ENCODE assay signal across 11 cellular contexts in the genomic region with DNA sequence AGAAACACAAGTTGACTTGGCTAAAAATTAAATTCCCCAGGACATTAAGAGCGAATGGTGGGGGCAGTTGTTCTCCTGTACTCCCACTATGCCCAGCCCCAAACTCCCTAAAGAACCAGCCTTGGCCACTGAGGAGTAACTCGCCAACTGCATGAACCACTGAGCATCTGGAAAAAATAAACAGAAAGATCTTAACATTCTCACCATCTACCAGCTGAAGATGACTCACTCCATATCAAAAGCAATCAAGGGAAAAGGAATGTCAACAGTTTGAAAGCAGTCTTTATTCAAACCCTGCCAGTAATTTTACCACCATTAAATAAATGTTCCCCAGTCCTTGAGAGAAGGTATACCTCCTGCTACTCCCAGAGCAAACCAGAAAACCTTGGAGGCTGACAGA. TPM values are rescaled to one million over a fixed set of nuclear protein-coding genes. Genes with fewer than 3 reads are reported as not detected.
A peak's percentile ranks its signal among the peaks of the same experiment; 100 is the strongest.
DNase-seq lines count a peak whose midpoint lies in the region; ATAC-seq, FAIRE-seq and TF ChIP-seq lines count a peak whose summit lies in the region.
"Had no signal": no experiment of that assay in that cellular context is flagged by ENCODE, and none has a peak within 500 bp of the region (broad histone marks: within the 10 kb centered on the region; RNA-seq: fewer than 3 reads in every experiment).

No MANE protein-coding gene starts in this region.

- no peaks in the 10 kb centered on the region for H3K4me1 ChIP-seq in A549
- peaks cover 3% of the 10 kb centered on the region for H3K4me1 ChIP-seq in keratinocyte (ENCODE audit: control insufficient read depth, extremely low read depth, insufficient read depth, low read length)
- peaks cover 39% of the 10 kb centered on the region for H3K4me1 ChIP-seq in suprapubic skin

- no peaks in the 10 kb centered on the region for H3K9me3 Mint-ChIP-seq in T-helper 2 cell treated with Interferon-gamma antibody and Interleukin-4, amounts not matched to agents 5 μg/mL and 100 μg/mL, for 36 hours

- H3K9ac ChIP-seq in keratinocyte (ENCODE audit: control insufficient read depth, extremely low read depth, insufficient read depth, low read length): no peak overlapping the region

- H3K36me3 ChIP-seq in keratinocyte (ENCODE audit: control insufficient read depth in 2 of 2, extremely low read depth in 1 of 2, insufficient read depth in 2 of 2, low read length in 2 of 2) (no peaks in the 10 kb centered on the region), suprapubic skin (no peaks in the 10 kb centered on the region)
- H3K36me3 ChIP-seq: BE2C had no signal

- FAIRE-seq in A549 (lab: Jason Lieb, UNC): no peak
- peak; percentile 57 for FAIRE-seq in keratinocyte (lab: Jason Lieb, UNC)

- H3K27me3 Mint-ChIP-seq in T-helper 2 cell treated with Interferon-gamma antibody and Interleukin-4, amounts not matched to agents 5 μg/mL and 100 μg/mL, for 36 hours (ENCODE audit: low read depth): no peaks in the 10 kb centered on the region

- 4% methylated on average over 2 of the region's 2 CpGs for whole genome bisulfite sequencing in A549 (ENCODE audit: missing lambda C conversion rate)
- 47% methylated on average over 2 of the region's 2 CpGs for whole genome bisulfite sequencing in suprapubic skin

- H3K4me1 Mint-ChIP-seq in T-helper 2 cell treated with Interferon-gamma antibody and Interleukin-4, amounts not matched to agents 5 μg/mL and 100 μg/mL, for 36 hours (ENCODE audit: low read depth): no peaks in the 10 kb centered on the region

- no peaks in the 10 kb centered on the region for H4K20me1 ChIP-seq in keratinocyte (ENCODE audit: control insufficient read depth, extremely low read depth, insufficient read depth, low read length)

- dilution Hi-C loops in keratinocyte (cut with MboI; ENCODE audit: extremely low pct_ligation_motif_present, low sequenced_read_pairs): no loop called here

- TF ChIP-seq RAD21 in A549 (conservative IDR thresholded peaks at IDR 0.05 in 1 of 2, IDR thresholded peaks at IDR 0.05 in 1 of 2): no peak

- H3K4me2 ChIP-seq in A549 (peak overlapping the region; percentile 15; the same call in 1 of the 3 replicates), keratinocyte (ENCODE audit: control insufficient read depth, extremely low read depth, insufficient read depth, low read depth, low read length) (no peak overlapping the region)

- no peak for TF ChIP-seq POLR2A in A549 (IDR thresholded peaks at IDR 0.05; ENCODE audit: low read length)
- no peak for TF ChIP-seq POLR2A in suprapubic skin (IDR thresholded peaks at IDR 0.05)
- TF ChIP-seq POLR2A in erythroblast (IDR thresholded peaks at IDR 0.05; ENCODE audit: low read length): no peak

- CTCF ChIA-PET in A549 (lab: Yijun Ruan, JAX): interaction anchor here (2.0 kb wide), 1 partner anchor 8 kb away, joined by 8 read pairs; no protein-coding TSS in a partner anchor

- H3K27me3 ChIP-seq in keratinocyte (ENCODE audit: control insufficient read depth, extremely low read depth, insufficient read depth, low read length) (no peaks in the 10 kb centered on the region), suprapubic skin (no peaks in the 10 kb centered on the region)
- H3K27me3 ChIP-seq: BE2C had no signal

- POLR2A ChIA-PET in A549 (lab: Yijun Ruan, JAX): no interaction called here

- no peak overlapping the region for H3K27ac ChIP-seq in A549
- peak overlapping the region; percentile 80 for H3K27ac ChIP-seq in angular gyrus (ENCODE audit: low read depth, low read length)
- no peak overlapping the region for H3K27ac ChIP-seq in keratinocyte (ENCODE audit: control insufficient read depth, insufficient read depth, low read length)
- H3K27ac ChIP-seq in suprapubic skin: no peak overlapping the region

- TF ChIP-seq EP300 in A549 (IDR thresholded peaks at IDR 0.05) (no peak), suprapubic skin (IDR thresholded peaks at IDR 0.05) (no peak)

- no peak for DNase-seq in A549 (ENCODE audit: low read depth in 1 of 2, low spot score in 1 of 2)
- DNase-seq in HS-5 (ENCODE audit: low read depth): peak; percentile 48
- no peak for DNase-seq in keratinocyte (ENCODE audit: low read depth, low spot score)
- DNase-seq in suprapubic skin (ENCODE audit: low spot score in 2 of 2): no peak
- no peak for DNase-seq in activated gamma-delta T cell treated with Interleukin-2 at 50 U/mL for 16 hours
- no peak for DNase-seq in erythroblast (lab: John Stamatoyannopoulos, UW)
- no peak for DNase-seq in T-helper 2 cell treated with Interferon-gamma antibody and Interleukin-4, amounts not matched to agents 5 μg/mL and 100 μg/mL, for 36 hours (ENCODE audit: low spot score)
- DNase-seq: BE2C; effector CD8-positive, alpha-beta T cell; midbrain had no signal

- H3K9me3 ChIP-seq in A549: no peaks in the 10 kb centered on the region
- H3K9me3 ChIP-seq in keratinocyte (ENCODE audit: control insufficient read depth, low read depth, low read length): no peaks in the 10 kb centered on the region
- H3K9me3 ChIP-seq in suprapubic skin: no peaks in the 10 kb centered on the region
- H3K9me3 ChIP-seq: BE2C had no signal

- TF ChIP-seq CTCF in A549 (IDR thresholded peaks at IDR 0.05) (no peak), keratinocyte (optimal IDR thresholded peaks at IDR 0.05 in 1 of 3, IDR thresholded peaks at IDR 0.05 in 1 of 3, conservative IDR thresholded peaks at IDR 0.05 in 1 of 3; ENCODE audit: extremely low read depth in 1 of 3, insufficient read depth in 2 of 3, low read length in 3 of 3) (no peak), suprapubic skin (IDR thresholded peaks at IDR 0.05) (no peak)

- H2AFZ ChIP-seq in keratinocyte (ENCODE audit: control insufficient read depth, low read length): no peak overlapping the region

- H3K4me3 ChIP-seq in A549 (no peak overlapping the region), keratinocyte (ENCODE audit: control insufficient read depth in 2 of 3, extremely low read depth in 1 of 3, insufficient read depth in 2 of 3, low read depth in 1 of 3, low read length in 3 of 3) (no peak overlapping the region), suprapubic skin (no peak overlapping the region)

- no peaks in the 10 kb centered on the region for H3K36me3 Mint-ChIP-seq in T-helper 2 cell treated with Interferon-gamma antibody and Interleukin-4, amounts not matched to agents 5 μg/mL and 100 μg/mL, for 36 hours (ENCODE audit: low read depth)

- no peak overlapping the region for H3K27ac Mint-ChIP-seq in T-helper 2 cell treated with Interferon-gamma antibody and Interleukin-4, amounts not matched to agents 5 μg/mL and 100 μg/mL, for 36 hours

- no peak for ATAC-seq in A549

- H3K79me2 ChIP-seq in keratinocyte (ENCODE audit: control insufficient read depth, insufficient read depth, low read length): no peaks in the 10 kb centered on the region

- H3K4me3 Mint-ChIP-seq in T-helper 2 cell treated with Interferon-gamma antibody and Interleukin-4, amounts not matched to agents 5 μg/mL and 100 μg/mL, for 36 hours: no peak overlapping the region

- H3K9me1 ChIP-seq in keratinocyte (ENCODE audit: control insufficient read depth, extremely low read depth, insufficient read depth, low read length): no peaks in the 10 kb centered on the region

TF ChIP-seq in A549, 52 proteins besides CTCF, POLR2A, EP300 and RAD21:
- TF ChIP-seq SREBF2 (IDR thresholded peaks at IDR 0.05) (no peak), HOXB5 (CRISPR knock-in tag; IDR thresholded peaks at IDR 0.05) (no peak), FOSL2 (IDR thresholded peaks at IDR 0.05) (no peak), FOSL2 (CRISPR knock-in tag; IDR thresholded peaks at IDR 0.05) (0 out of 2 replicates have a peak, but pooled peaks have one; percentile 11), CBX8 (IDR thresholded peaks at IDR 0.05) (no peak), MAZ (IDR thresholded peaks at IDR 0.05; ENCODE audit: borderline replicate concordance, low read depth, low read length) (no peak), JUNB (IDR thresholded peaks at IDR 0.05) (no peak)
TF ChIP-seq in A549: peak in this region for 1.

RNA-seq across cellular contexts. Expression of a gene that starts 45.4 kb away (rescaled TPM):
- polyA plus RNA-seq in A549 (2011; rRNA removed): 0.18 and 0.26 TPM in 2 replicates
- 0.03 and 0.05 TPM in 2 replicates for polyA plus RNA-seq in A549 (2012; cell fraction: cytosol; rRNA removed)
- 0.05 and 0.11 TPM in 2 replicates for polyA plus RNA-seq in A549 (2012; cell fraction: nucleus; rRNA removed)
- polyA plus RNA-seq in A549 (2017; fragmentation: RNase III; extraction: RNeasy Plus Mini Kit Qiagen cat#74134 plus additional on column Dnase treatment): 0.21 to 0.33 TPM (median 0.25 TPM) in 3 replicates
- polyA minus RNA-seq in A549 (2011; rRNA and poly(A)+ RNA removed): 0.21 and 0.88 TPM in 2 replicates
- 0.55 to 1.3 TPM (median 0.63 TPM) in 3 replicates for polyA plus RNA-seq in keratinocyte
- polyA plus RNA-seq in keratinocyte (2011; ENCODE audit: low read depth): 0.11 TPM
- 0.36 and 0.40 TPM in 2 replicates for polyA plus RNA-seq in keratinocyte (2011; cell fraction: cytosol; rRNA removed)
- polyA plus RNA-seq in keratinocyte (2011; cell fraction: nucleus; rRNA removed): 1.7 and 2.0 TPM in 2 replicates
- polyA plus RNA-seq in keratinocyte (2012; ENCODE audit: low replicate concordance): 0.37 and 0.42 TPM in 2 replicates
- 0.52 to 2.4 TPM (median 1.6 TPM) in 3 replicates for polyA minus RNA-seq in keratinocyte
- not detected for polyA minus RNA-seq in keratinocyte (2011; cell fraction: cytosol; rRNA and poly(A)+ RNA removed)
- polyA minus RNA-seq in keratinocyte (2011; cell fraction: nucleus; rRNA and poly(A)+ RNA removed): 2.2 and 3.3 TPM in 2 replicates
- 1 to 10 TPM; 2.2 to 8.9 (median 5.3) TPM for total RNA-seq in suprapubic skin
